Comparison of ENCODE assay signal across 17 cellular contexts in genomic region chr11:92667446-92668165, GRCh38.
DNase-seq lines count a peak whose midpoint lies in the region; ATAC-seq and TF ChIP-seq lines count a peak whose summit lies in the region.
"Had no signal": no experiment of that assay in that cellular context is flagged by ENCODE, and none has a peak within 500 bp of the region (broad histone marks: within the 10 kb centered on the region; RNA-seq: fewer than 3 reads in every experiment).

No MANE protein-coding gene starts in this region.

- no peak for ATAC-seq in GM21786 (IDR thresholded peaks at IDR 0.05; ENCODE audit: unreplicated experiment)
- ATAC-seq in GM21825 (IDR thresholded peaks at IDR 0.05; ENCODE audit: unreplicated experiment), result no peak
- ATAC-seq: right cardiac atrium had no signal

- H3K9ac ChIP-seq in mammary epithelial cell (ENCODE audit: insufficient read depth, low read length), result no peak overlapping the region
- H3K9ac ChIP-seq: BLaER1 had no signal

- WGBS in mammary epithelial cell (ENCODE audit: low coverage, missing lambda C conversion rate), result 58% methylated on average over 6 of the region's 6 CpGs

- no peaks in the 10 kb centered on the region for H3K36me3 ChIP-seq in mammary epithelial cell (ENCODE audit: insufficient read depth, low read length)
- H3K36me3 ChIP-seq: BLaER1, upper lobe of left lung had no signal

- no peaks in the 10 kb centered on the region for H3K9me3 ChIP-seq in mammary epithelial cell (replicated peaks; ENCODE audit: insufficient read depth, low read length)
- H3K9me3 ChIP-seq: BLaER1, upper lobe of left lung had no signal

- H3K79me2 ChIP-seq in mammary epithelial cell (ENCODE audit: insufficient read depth, low read length), result no peaks in the 10 kb centered on the region

- no peak for TF ChIP-seq CTCF in mammary epithelial cell (conservative IDR thresholded peaks at IDR 0.05 in 1 of 2, IDR thresholded peaks at IDR 0.05 in 1 of 2; ENCODE audit: extremely low read depth in 1 of 2, insufficient read depth in 1 of 2, low read depth in 1 of 2, low read length in 2 of 2)

- H3K4me2 ChIP-seq in mammary epithelial cell (ENCODE audit: insufficient read depth, low read depth, low read length), result no peak overlapping the region
- H3K4me2 ChIP-seq: BLaER1 had no signal

- CTCF ChIA-PET in mammary epithelial cell (lab: Charles Lee; ENCODE audit: low non-redundant PET), result no interaction called here

- H3K27me3 ChIP-seq in mammary epithelial cell (ENCODE audit: insufficient read depth, low read length), result no peaks in the 10 kb centered on the region
- H3K27me3 ChIP-seq: BLaER1, upper lobe of left lung had no signal

- intact Hi-C loops in mammary epithelial cell (cut with micrococcal nuclease), result no loop called here

- BruUV-seq in mammary epithelial cell (replicated peaks; lab: Mats Ljungman, UMichigan), result no TSS peak

- H3K27ac ChIP-seq in mammary epithelial cell (ENCODE audit: insufficient read depth, low read depth, low read length), result no peak overlapping the region
- H3K27ac ChIP-seq: BLaER1, upper lobe of left lung had no signal

- dilution Hi-C loops in mammary epithelial cell (cut with HindIII; ENCODE audit: low sequenced_read_pairs), result loop anchor here (5.0 kb wide), 1 partner anchor 45 kb away; no protein-coding TSS in a partner anchor

- H2AFZ ChIP-seq in mammary epithelial cell (ENCODE audit: low read depth, low read length), result no peak overlapping the region

- DNase-seq in NCI-H446 (lab: John Stamatoyannopoulos, UW) (peak; percentile 15 to 39), NCI-H446 treated with DMSO at 0.1 percent for 48 hours (lab: John Stamatoyannopoulos, UW) (no peak), NCI-H748 (lab: John Stamatoyannopoulos, UW; ENCODE audit: unreplicated experiment) (peak; percentile 87), globus pallidus (ENCODE audit: low spot score) (peak; percentile 20), mammary epithelial cell (no peak), NK-92 (lab: John Stamatoyannopoulos, UW; ENCODE audit: unreplicated experiment) (no peak)
- DNase-seq: amniotic stem cell, DMS79, HFFc6, kidney, NCI-H187 treated with DMSO at 0.1 percent for 48 hours, right cardiac atrium, Right ventricle myocardium superior, upper lobe of left lung had no signal

- in situ Hi-C loops in mammary epithelial cell (cut with MboI; ENCODE audit: low sequenced_read_pairs in 2 of 2), result no loop called here

- no peak overlapping the region for H3K4me3 ChIP-seq in mammary epithelial cell (replicated peaks in 1 of 3; ENCODE audit: insufficient read depth in 1 of 3, low read depth in 2 of 3, low read length in 3 of 3)
- H3K4me3 ChIP-seq: BLaER1, upper lobe of left lung had no signal

- H3K4me1 ChIP-seq in mammary epithelial cell (ENCODE audit: insufficient read depth, low read length), result no peaks in the 10 kb centered on the region
- H3K4me1 ChIP-seq: BLaER1, upper lobe of left lung had no signal

- H4K20me1 ChIP-seq in mammary epithelial cell (ENCODE audit: insufficient read depth, low read length), result no peaks in the 10 kb centered on the region
- H4K20me1 ChIP-seq: BLaER1 had no signal

Comparison
In these comparisons a context has a peak if more than half of its experiments do, and no peak if none do; other contexts are left out.
1. DNase-seq: peak in NCI-H446 (2 of 2), NCI-H748 (single experiment) and globus pallidus (single experiment); none in NCI-H446 treated with DMSO at 0.1 percent for 48 hours (single experiment), mammary epithelial cell (single experiment) and NK-92 (single experiment).